ENCODE assay signal across 1 cellular context in the genomic region with DNA sequence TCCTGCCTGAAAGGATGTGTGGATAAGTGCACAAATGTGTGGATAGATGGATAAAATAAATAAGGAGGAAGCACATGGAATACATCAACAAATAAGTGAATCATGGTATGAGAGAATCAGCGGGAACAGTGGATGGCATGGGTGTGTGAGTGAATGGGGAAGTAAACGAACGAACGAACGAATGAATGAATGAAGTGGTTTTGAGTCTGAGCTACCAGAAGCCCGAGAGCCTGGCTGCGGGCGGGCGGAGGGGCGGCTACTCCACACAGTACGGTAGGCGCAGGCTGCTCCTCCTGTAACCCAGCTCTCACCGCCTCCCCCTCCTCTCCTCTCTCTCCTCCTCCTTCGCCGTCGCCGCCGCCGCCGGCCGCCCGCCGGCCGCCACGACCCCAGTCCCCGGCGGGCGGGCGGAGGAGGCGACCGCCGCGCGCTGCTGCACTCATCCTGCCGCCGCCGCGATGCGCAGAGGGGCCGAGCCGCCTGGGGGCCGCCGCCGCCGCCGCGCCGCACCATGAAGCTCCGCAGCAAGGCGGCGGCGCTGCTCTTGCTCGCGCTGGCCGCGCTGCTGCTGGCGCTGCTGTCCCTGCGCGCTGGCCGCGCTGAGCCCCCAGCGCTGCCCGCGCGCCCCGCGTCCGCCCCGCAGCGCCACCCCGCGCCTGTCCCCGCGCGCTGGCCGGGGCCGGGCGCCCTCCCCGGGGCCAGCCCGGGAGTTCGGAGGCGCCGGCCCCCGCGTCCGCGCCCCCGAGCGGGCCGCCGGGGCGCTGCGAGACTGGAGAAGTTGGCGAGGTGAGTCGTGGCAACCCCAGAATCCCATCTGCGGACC.
A peak's percentile ranks its signal among the peaks of the same experiment; 100 is the strongest.
TF ChIP-seq lines count a peak whose summit lies in the region.

Gene GXYLT2 (plus strand): TSS at position 324 of the 823 bp plus-strand sequence. CDS start 188 bp downstream, at position 512.

TF ChIP-seq in HepG2, 621 proteins besides CTCF, POLR2A, EP300 and RAD21 (continued from another document and continues in another):
- TF ChIP-seq ZBTB49 (CRISPR knock-in tag; IDR thresholded peaks at IDR 0.05; ENCODE audit: borderline replicate concordance) (no peak), ZNF224 (CRISPR knock-in tag; IDR thresholded peaks at IDR 0.05) (no peak), ZFP62 (CRISPR knock-in tag; IDR thresholded peaks at IDR 0.05) (no peak), ZNF777 (CRISPR knock-in tag; IDR thresholded peaks at IDR 0.05) (peak; percentile 52; the same call in 1 of the 2 replicates), SKI (IDR thresholded peaks at IDR 0.05; ENCODE audit: partially characterized antibody) (peak; percentile 44), RCOR2 (CRISPR knock-in tag; IDR thresholded peaks at IDR 0.05) (0 out of 2 replicates have a peak, but pooled peaks have one; percentile 18), ZBTB42 (CRISPR knock-in tag; IDR thresholded peaks at IDR 0.05) (no peak), THAP11 (CRISPR knock-in tag; IDR thresholded peaks at IDR 0.05) (peak; percentile 26; the same call in 1 of the 2 replicates), MYC (CRISPR knock-in tag; IDR thresholded peaks at IDR 0.05; ENCODE audit: borderline replicate concordance) (peak; percentile 11; the same call in 1 of the 2 replicates), ZNF768 (CRISPR knock-in tag; IDR thresholded peaks at IDR 0.05) (0 out of 2 replicates have a peak, but pooled peaks have one; percentile 15), FOXO1 (CRISPR knock-in tag; IDR thresholded peaks at IDR 0.05) (0 out of 2 replicates have a peak, but pooled peaks have one; percentile 20), MYPOP (CRISPR knock-in tag; IDR thresholded peaks at IDR 0.05) (peak; percentile 67; the same call in 1 of the 2 replicates), THYN1 (CRISPR knock-in tag; IDR thresholded peaks at IDR 0.05; ENCODE audit: borderline replicate concordance, low read depth) (no peak), BCL6 (CRISPR knock-in tag; IDR thresholded peaks at IDR 0.05) (0 out of 2 replicates have a peak, but pooled peaks have one; percentile 17), ZNF577 (CRISPR knock-in tag; IDR thresholded peaks at IDR 0.05; ENCODE audit: borderline replicate concordance, low read depth) (no peak), ZNF580 (CRISPR knock-in tag; IDR thresholded peaks at IDR 0.05; ENCODE audit: borderline replicate concordance, low read depth) (peak; percentile 62; the same call in 1 of the 2 replicates), SOX6 (IDR thresholded peaks at IDR 0.05) (no peak), SOX6 (CRISPR knock-in tag; IDR thresholded peaks at IDR 0.05) (0 out of 2 replicates have a peak, but pooled peaks have one; percentile 9), ZNF616 (CRISPR knock-in tag; IDR thresholded peaks at IDR 0.05; ENCODE audit: low read depth) (no peak), ZSCAN25 (CRISPR knock-in tag; IDR thresholded peaks at IDR 0.05) (peak; percentile 99), CEBPG (CRISPR knock-in tag; IDR thresholded peaks at IDR 0.05) (no peak), HDAC2 (CRISPR knock-in tag; IDR thresholded peaks at IDR 0.05) (0 out of 2 replicates have a peak, but pooled peaks have one; percentile 22), GZF1 (CRISPR knock-in tag; IDR thresholded peaks at IDR 0.05) (peak; percentile 99), YY1 (IDR thresholded peaks at IDR 0.05; ENCODE audit: insufficient read depth, insufficient replicate concordance, low read depth, low read length) (peak; percentile 65), ZNF343 (CRISPR knock-in tag; IDR thresholded peaks at IDR 0.05) (0 out of 2 replicates have a peak, but pooled peaks have one; percentile 46), MEF2D (CRISPR knock-in tag; IDR thresholded peaks at IDR 0.05) (no peak), SALL1 (CRISPR knock-in tag; IDR thresholded peaks at IDR 0.05) (0 out of 2 replicates have a peak, but pooled peaks have one; percentile 29), PTBP1 (IDR thresholded peaks at IDR 0.05; ENCODE audit: low read depth, low read length, poor library complexity, severe bottlenecking) (no peak), ZMYM3 (CRISPR knock-in tag; IDR thresholded peaks at IDR 0.05) (peak; percentile 80)
- TF ChIP-seq, protein P1, sequence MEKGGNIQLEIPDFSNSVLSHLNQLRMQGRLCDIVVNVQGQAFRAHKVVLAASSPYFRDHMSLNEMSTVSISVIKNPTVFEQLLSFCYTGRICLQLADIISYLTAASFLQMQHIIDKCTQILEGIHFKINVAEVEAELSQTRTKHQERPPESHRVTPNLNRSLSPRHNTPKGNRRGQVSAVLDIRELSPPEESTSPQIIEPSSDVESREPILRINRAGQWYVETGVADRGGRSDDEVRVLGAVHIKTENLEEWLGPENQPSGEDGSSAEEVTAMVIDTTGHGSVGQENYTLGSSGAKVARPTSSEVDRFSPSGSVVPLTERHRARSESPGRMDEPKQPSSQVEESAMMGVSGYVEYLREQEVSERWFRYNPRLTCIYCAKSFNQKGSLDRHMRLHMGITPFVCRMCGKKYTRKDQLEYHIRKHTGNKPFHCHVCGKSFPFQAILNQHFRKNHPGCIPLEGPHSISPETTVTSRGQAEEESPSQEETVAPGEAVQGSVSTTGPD (CRISPR knock-in tag; IDR thresholded peaks at IDR 0.05), result no peak
- TF ChIP-seq, protein P2, sequence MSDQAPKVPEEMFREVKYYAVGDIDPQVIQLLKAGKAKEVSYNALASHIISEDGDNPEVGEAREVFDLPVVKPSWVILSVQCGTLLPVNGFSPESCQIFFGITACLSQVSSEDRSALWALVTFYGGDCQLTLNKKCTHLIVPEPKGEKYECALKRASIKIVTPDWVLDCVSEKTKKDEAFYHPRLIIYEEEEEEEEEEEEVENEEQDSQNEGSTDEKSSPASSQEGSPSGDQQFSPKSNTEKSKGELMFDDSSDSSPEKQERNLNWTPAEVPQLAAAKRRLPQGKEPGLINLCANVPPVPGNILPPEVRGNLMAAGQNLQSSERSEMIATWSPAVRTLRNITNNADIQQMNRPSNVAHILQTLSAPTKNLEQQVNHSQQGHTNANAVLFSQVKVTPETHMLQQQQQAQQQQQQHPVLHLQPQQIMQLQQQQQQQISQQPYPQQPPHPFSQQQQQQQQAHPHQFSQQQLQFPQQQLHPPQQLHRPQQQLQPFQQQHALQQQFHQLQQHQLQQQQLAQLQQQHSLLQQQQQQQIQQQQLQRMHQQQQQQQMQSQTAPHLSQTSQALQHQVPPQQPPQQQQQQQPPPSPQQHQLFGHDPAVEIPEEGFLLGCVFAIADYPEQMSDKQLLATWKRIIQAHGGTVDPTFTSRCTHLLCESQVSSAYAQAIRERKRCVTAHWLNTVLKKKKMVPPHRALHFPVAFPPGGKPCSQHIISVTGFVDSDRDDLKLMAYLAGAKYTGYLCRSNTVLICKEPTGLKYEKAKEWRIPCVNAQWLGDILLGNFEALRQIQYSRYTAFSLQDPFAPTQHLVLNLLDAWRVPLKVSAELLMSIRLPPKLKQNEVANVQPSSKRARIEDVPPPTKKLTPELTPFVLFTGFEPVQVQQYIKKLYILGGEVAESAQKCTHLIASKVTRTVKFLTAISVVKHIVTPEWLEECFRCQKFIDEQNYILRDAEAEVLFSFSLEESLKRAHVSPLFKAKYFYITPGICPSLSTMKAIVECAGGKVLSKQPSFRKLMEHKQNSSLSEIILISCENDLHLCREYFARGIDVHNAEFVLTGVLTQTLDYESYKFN (CRISPR knock-in tag; conservative IDR thresholded peaks at IDR 0.05), result no peak
- TF ChIP-seq, protein P3, sequence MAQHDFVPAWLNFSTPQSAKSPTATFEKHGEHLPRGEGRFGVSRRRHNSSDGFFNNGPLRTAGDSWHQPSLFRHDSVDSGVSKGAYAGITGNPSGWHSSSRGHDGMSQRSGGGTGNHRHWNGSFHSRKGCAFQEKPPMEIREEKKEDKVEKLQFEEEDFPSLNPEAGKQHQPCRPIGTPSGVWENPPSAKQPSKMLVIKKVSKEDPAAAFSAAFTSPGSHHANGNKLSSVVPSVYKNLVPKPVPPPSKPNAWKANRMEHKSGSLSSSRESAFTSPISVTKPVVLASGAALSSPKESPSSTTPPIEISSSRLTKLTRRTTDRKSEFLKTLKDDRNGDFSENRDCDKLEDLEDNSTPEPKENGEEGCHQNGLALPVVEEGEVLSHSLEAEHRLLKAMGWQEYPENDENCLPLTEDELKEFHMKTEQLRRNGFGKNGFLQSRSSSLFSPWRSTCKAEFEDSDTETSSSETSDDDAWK (CRISPR knock-in tag; IDR thresholded peaks at IDR 0.05), result no peak
- TF ChIP-seq, protein P4, sequence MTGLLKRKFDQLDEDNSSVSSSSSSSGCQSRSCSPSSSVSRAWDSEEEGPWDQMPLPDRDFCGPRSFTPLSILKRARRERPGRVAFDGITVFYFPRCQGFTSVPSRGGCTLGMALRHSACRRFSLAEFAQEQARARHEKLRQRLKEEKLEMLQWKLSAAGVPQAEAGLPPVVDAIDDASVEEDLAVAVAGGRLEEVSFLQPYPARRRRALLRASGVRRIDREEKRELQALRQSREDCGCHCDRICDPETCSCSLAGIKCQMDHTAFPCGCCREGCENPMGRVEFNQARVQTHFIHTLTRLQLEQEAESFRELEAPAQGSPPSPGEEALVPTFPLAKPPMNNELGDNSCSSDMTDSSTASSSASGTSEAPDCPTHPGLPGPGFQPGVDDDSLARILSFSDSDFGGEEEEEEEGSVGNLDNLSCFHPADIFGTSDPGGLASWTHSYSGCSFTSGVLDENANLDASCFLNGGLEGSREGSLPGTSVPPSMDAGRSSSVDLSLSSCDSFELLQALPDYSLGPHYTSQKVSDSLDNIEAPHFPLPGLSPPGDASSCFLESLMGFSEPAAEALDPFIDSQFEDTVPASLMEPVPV (CRISPR knock-in tag; IDR thresholded peaks at IDR 0.05), result no peak
- TF ChIP-seq, protein P5, sequence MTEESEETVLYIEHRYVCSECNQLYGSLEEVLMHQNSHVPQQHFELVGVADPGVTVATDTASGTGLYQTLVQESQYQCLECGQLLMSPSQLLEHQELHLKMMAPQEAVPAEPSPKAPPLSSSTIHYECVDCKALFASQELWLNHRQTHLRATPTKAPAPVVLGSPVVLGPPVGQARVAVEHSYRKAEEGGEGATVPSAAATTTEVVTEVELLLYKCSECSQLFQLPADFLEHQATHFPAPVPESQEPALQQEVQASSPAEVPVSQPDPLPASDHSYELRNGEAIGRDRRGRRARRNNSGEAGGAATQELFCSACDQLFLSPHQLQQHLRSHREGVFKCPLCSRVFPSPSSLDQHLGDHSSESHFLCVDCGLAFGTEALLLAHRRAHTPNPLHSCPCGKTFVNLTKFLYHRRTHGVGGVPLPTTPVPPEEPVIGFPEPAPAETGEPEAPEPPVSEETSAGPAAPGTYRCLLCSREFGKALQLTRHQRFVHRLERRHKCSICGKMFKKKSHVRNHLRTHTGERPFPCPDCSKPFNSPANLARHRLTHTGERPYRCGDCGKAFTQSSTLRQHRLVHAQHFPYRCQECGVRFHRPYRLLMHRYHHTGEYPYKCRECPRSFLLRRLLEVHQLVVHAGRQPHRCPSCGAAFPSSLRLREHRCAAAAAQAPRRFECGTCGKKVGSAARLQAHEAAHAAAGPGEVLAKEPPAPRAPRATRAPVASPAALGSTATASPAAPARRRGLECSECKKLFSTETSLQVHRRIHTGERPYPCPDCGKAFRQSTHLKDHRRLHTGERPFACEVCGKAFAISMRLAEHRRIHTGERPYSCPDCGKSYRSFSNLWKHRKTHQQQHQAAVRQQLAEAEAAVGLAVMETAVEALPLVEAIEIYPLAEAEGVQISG (CRISPR knock-in tag; IDR thresholded peaks at IDR 0.05), result 0 out of 2 replicates have a peak, but pooled peaks have one; percentile 11
- TF ChIP-seq, protein P6, sequence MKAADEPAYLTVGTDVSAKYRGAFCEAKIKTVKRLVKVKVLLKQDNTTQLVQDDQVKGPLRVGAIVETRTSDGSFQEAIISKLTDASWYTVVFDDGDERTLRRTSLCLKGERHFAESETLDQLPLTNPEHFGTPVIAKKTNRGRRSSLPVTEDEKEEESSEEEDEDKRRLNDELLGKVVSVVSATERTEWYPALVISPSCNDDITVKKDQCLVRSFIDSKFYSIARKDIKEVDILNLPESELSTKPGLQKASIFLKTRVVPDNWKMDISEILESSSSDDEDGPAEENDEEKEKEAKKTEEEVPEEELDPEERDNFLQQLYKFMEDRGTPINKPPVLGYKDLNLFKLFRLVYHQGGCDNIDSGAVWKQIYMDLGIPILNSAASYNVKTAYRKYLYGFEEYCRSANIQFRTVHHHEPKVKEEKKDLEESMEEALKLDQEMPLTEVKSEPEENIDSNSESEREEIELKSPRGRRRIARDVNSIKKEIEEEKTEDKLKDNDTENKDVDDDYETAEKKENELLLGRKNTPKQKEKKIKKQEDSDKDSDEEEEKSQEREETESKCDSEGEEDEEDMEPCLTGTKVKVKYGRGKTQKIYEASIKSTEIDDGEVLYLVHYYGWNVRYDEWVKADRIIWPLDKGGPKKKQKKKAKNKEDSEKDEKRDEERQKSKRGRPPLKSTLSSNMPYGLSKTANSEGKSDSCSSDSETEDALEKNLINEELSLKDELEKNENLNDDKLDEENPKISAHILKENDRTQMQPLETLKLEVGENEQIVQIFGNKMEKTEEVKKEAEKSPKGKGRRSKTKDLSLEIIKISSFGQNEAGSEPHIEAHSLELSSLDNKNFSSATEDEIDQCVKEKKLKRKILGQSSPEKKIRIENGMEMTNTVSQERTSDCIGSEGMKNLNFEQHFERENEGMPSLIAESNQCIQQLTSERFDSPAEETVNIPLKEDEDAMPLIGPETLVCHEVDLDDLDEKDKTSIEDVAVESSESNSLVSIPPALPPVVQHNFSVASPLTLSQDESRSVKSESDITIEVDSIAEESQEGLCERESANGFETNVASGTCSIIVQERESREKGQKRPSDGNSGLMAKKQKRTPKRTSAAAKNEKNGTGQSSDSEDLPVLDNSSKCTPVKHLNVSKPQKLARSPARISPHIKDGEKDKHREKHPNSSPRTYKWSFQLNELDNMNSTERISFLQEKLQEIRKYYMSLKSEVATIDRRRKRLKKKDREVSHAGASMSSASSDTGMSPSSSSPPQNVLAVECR (CRISPR knock-in tag; IDR thresholded peaks at IDR 0.05; ENCODE audit: borderline replicate concordance), result peak; percentile 42; the same call in 1 of the 2 replicates
